29 cellular contexts compared by ENCODE assay signal in genomic region chr11:130418210-130418609, GRCh38. TPM values are rescaled to one million over a fixed set of nuclear protein-coding genes. Genes with fewer than 3 reads are reported as not detected.
DNase-seq lines count a peak whose midpoint lies in the region; ATAC-seq and TF ChIP-seq lines count a peak whose summit lies in the region.
"Had no signal": no experiment of that assay in that cellular context is flagged by ENCODE, and none has a peak within 500 bp of the region (broad histone marks: within the 10 kb centered on the region; RNA-seq: fewer than 3 reads in every experiment).

No MANE protein-coding gene starts in this region.

- no peak overlapping the region for H3K4me3 Mint-ChIP-seq in activated naive CD4-positive, alpha-beta T cell treated with anti-CD3 and anti-CD28 coated beads, Interleukin-2, amount 10 ng/mL, durations not matched to agents 7 days and 5 days
- H3K4me3 Mint-ChIP-seq: activated CD8-positive, alpha-beta T cell treated with anti-CD3 and anti-CD28 coated beads, Interleukin-2, amount 10 ng/mL, durations not matched to agents 7 days and 5 days; CD8-positive, alpha-beta T cell; T-helper 1 cell treated with Interleukin-12 subunit alpha and Interleukin-12 subunit beta and Interleukin-4 antibody, amounts not matched to agents 30 μg/mL and 1 μg/mL, for 36 hours had no signal

- H3K9me3 Mint-ChIP-seq in activated naive CD4-positive, alpha-beta T cell treated with anti-CD3 and anti-CD28 coated beads, Interleukin-2, amount 10 ng/mL, durations not matched to agents 7 days and 5 days, result no peaks in the 10 kb centered on the region
- H3K9me3 Mint-ChIP-seq: CD8-positive, alpha-beta T cell; naive B cell; T-helper 1 cell treated with Interleukin-12 subunit alpha and Interleukin-12 subunit beta and Interleukin-4 antibody, amounts not matched to agents 30 μg/mL and 1 μg/mL, for 36 hours had no signal

- no peak overlapping the region for H3K4me3 ChIP-seq in upper lobe of left lung
- H3K4me3 ChIP-seq: colonic mucosa, Peyer's patch, right lobe of liver had no signal

- peak overlapping the region; percentile 46 for H3K27ac ChIP-seq in caudate nucleus (ENCODE audit: low read depth, low read length)
- H3K27ac ChIP-seq in upper lobe of left lung, result peak overlapping the region in 3 of 4 donors; percentile 18 to 73 (median 34)
- H3K27ac ChIP-seq: brain microvascular endothelial cell, colonic mucosa, Peyer's patch, right lobe of liver had no signal

- no peaks in the 10 kb centered on the region for H3K9me3 ChIP-seq in upper lobe of left lung
- H3K9me3 ChIP-seq: colonic mucosa, Peyer's patch, right lobe of liver had no signal

- ATAC-seq in upper lobe of left lung (ENCODE audit: low FRiP score in 2 of 2) (no peak), GM18858 (IDR thresholded peaks at IDR 0.05; ENCODE audit: unreplicated experiment) (no peak)
- ATAC-seq: activated CD8-positive, alpha-beta T cell treated with anti-CD3 and anti-CD28 coated beads, Interleukin-2, amount 10 ng/mL, durations not matched to agents 7 days and 5 days; CD8-positive, alpha-beta T cell; right lobe of liver had no signal

- no peak for TF ChIP-seq EP300 in upper lobe of left lung (IDR thresholded peaks at IDR 0.05)

- no peaks in the 10 kb centered on the region for H3K27me3 ChIP-seq in upper lobe of left lung
- H3K27me3 ChIP-seq: colonic mucosa, Peyer's patch, right lobe of liver had no signal

- H3K36me3 ChIP-seq in upper lobe of left lung, result no peaks in the 10 kb centered on the region
- H3K36me3 ChIP-seq: brain microvascular endothelial cell, colonic mucosa, Peyer's patch, right lobe of liver had no signal

- no peak overlapping the region for H3K27ac Mint-ChIP-seq in activated naive CD4-positive, alpha-beta T cell treated with anti-CD3 and anti-CD28 coated beads, Interleukin-2, amount 10 ng/mL, durations not matched to agents 7 days and 5 days
- H3K27ac Mint-ChIP-seq: activated CD8-positive, alpha-beta T cell treated with anti-CD3 and anti-CD28 coated beads, Interleukin-2, amount 10 ng/mL, durations not matched to agents 7 days and 5 days; CD8-positive, alpha-beta T cell; naive B cell; T-helper 1 cell treated with Interleukin-12 subunit alpha and Interleukin-12 subunit beta and Interleukin-4 antibody, amounts not matched to agents 30 μg/mL and 1 μg/mL, for 36 hours had no signal

- intact Hi-C loops in posterior cingulate gyrus (cut with DNase I), result no loop called here

- peaks cover 6 to 14% (median 11%) of the 10 kb centered on the region in 4 donors for H3K4me1 ChIP-seq in upper lobe of left lung
- H3K4me1 ChIP-seq: colonic mucosa had no signal

- CTCF ChIA-PET in activated naive CD4-positive, alpha-beta T cell treated with anti-CD3 and anti-CD28 coated beads, Interleukin-2, amount 10 ng/mL, durations not matched to agents 7 days and 5 days (lab: Charles Lee), result no interaction called here

- TF ChIP-seq POLR2A in upper lobe of left lung (IDR thresholded peaks at IDR 0.05), result no peak

- TF ChIP-seq CTCF in upper lobe of left lung (IDR thresholded peaks at IDR 0.05), result no peak

- peaks cover 43% of the 10 kb centered on the region for H3K27me3 Mint-ChIP-seq in activated naive CD4-positive, alpha-beta T cell treated with anti-CD3 and anti-CD28 coated beads, Interleukin-2, amount 10 ng/mL, durations not matched to agents 7 days and 5 days

- DNase-seq in caudate nucleus (lab: John Stamatoyannopoulos, UW), result peak in 45 of 61 donors; percentile 11 to 81 (median 51)
- DNase-seq in hippocampal formation (lab: John Stamatoyannopoulos, UW), result peak; percentile 63 to 79
- DNase-seq in posterior cingulate gyrus, result peak in 7 of 10 donors; percentile 53 to 96 (median 66)
- peak in 1 of 2 donors; percentile 10 for DNase-seq in upper lobe of left lung
- no peak for DNase-seq in activated naive CD4-positive, alpha-beta T cell treated with anti-CD3 and anti-CD28 coated beads, Interleukin-2, amount 10 ng/mL, durations not matched to agents 7 days and 5 days
- DNase-seq in GF-D8 (lab: John Stamatoyannopoulos, UW), result no peak
- no peak for DNase-seq in SHP77 (lab: John Stamatoyannopoulos, UW)
- DNase-seq: activated CD4-positive, CD25-positive, alpha-beta regulatory T cell treated with anti-CD3 and anti-CD28 coated beads, Interleukin-2, amount 50 U/mL, for 72 hours; activated CD8-positive, alpha-beta T cell treated with anti-CD3 and anti-CD28 coated beads, Interleukin-2, amount 10 ng/mL, durations not matched to agents 7 days and 5 days; activated gamma-delta T cell treated with Interleukin-2 at 50 U/mL for 16 hours; brain microvascular endothelial cell; CD8-positive, alpha-beta T cell; colonic mucosa; DMS153; GOT3; KG1; left cardiac atrium; mesendoderm; naive B cell; NCI-H146; NCI-H510A; Peyer's patch; right lobe of liver; stimulated activated naive CD4-positive, alpha-beta T cell treated with Interleukin-2 at 50 U/mL for 16 hours; trophoblast cell had no signal

- no peaks in the 10 kb centered on the region for H3K36me3 Mint-ChIP-seq in activated naive CD4-positive, alpha-beta T cell treated with anti-CD3 and anti-CD28 coated beads, Interleukin-2, amount 10 ng/mL, durations not matched to agents 7 days and 5 days
- H3K36me3 Mint-ChIP-seq: CD8-positive, alpha-beta T cell; naive B cell had no signal

- H3K4me1 Mint-ChIP-seq in activated naive CD4-positive, alpha-beta T cell treated with anti-CD3 and anti-CD28 coated beads, Interleukin-2, amount 10 ng/mL, durations not matched to agents 7 days and 5 days, result no peaks in the 10 kb centered on the region
- H3K4me1 Mint-ChIP-seq: naive B cell had no signal

- 86 to 94% methylated on average over 4 to 5 of the region's 5 CpGs for WGBS in upper lobe of left lung, 2 donors

RNA-seq across cellular contexts. Expression of gene ADAMTS8, which starts 10.2 kb away (rescaled TPM):
- 10 to 100 TPM; 13.0 to 52.3 (median 21.5) TPM for total RNA-seq in upper lobe of left lung
- total RNA-seq: activated CD8-positive, alpha-beta T cell treated with anti-CD3 and anti-CD28 coated beads, Interleukin-2, amount 10 ng/mL, durations not matched to agents 7 days and 5 days; CD8-positive, alpha-beta T cell; osteoblast had no signal

RNA-seq across cellular contexts. Expression of gene ADAMTS15, which starts 30.2 kb away (rescaled TPM):
- total RNA-seq in upper lobe of left lung, result 10 to 100 TPM in 2 of 6 donors, 1 to 10 TPM in 4; 2.5 to 23.0 (median 7.2) TPM
- total RNA-seq: CD8-positive, alpha-beta T cell; SK-MEL-5 had no signal

Comparison
In these comparisons a context has a peak if more than half of its experiments do, and no peak if none do; other contexts are left out.
1. DNase-seq: peak in caudate nucleus (45 of 61), hippocampal formation (2 of 2) and posterior cingulate gyrus (7 of 10); none in activated naive CD4-positive, alpha-beta T cell treated with anti-CD3 and anti-CD28 coated beads, Interleukin-2, amount 10 ng/mL, durations not matched to agents 7 days and 5 days (single experiment), GF-D8 (single experiment) and SHP77 (0 of 2).